Comparison of ENCODE assay signal across 20 cellular contexts in the genomic region with DNA sequence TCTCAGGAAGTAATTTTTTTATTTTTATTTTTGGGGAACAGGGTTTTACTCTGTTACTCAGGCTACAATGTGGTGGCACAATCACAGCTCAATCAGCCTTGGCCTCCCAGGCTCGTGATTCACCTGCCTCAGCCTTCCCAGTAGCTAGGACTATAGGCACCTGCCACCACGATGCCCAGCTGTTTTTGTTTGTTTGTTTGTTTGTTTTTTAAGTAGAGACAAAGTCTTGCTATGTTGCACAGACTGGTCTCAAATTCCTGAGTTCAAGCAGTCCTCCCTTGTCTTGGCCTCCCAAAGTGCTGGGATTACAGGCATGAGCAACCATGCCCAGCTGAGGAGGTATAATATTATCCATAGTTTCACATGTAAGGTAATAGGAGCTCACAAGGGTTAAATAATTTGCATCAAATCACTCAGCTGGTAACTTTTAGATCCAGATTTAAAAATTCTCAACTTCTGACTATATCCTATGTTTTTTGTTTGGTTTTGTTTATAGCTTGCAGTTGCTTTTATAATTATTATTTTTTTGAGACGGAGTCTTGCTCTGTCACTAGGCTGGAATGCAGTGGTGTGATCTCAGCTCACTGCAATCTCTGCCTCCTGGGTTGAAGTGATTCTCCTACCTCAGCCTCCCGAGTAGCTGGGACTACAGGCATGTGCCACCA.
DNase-seq lines count a peak whose midpoint lies in the region; ATAC-seq and TF ChIP-seq lines count a peak whose summit lies in the region.
"Had no signal": no experiment of that assay in that cellular context is flagged by ENCODE, and none has a peak within 500 bp of the region (broad histone marks: within the 10 kb centered on the region; RNA-seq: fewer than 3 reads in every experiment).

No MANE protein-coding gene starts in this region.

- H3K9me3 ChIP-seq in SK-N-SH = no peaks in the 10 kb centered on the region
- H3K9me3 ChIP-seq: esophagus muscularis mucosa, SJCRH30, tibial nerve had no signal

- H3K9me3 Mint-ChIP-seq in osteocyte (ENCODE audit: unreplicated experiment) = no peaks in the 10 kb centered on the region
- peaks cover 5% of the 10 kb centered on the region for H3K9me3 Mint-ChIP-seq in type B pancreatic cell

- H3K79me2 ChIP-seq in SK-N-SH (ENCODE audit: insufficient read depth) = no peaks in the 10 kb centered on the region

- POLR2A ChIA-PET in SK-N-SH (lab: Yijun Ruan, JAX) = no interaction called here

- H3F3A ChIP-seq in SK-N-SH (replicated peaks; ENCODE audit: insufficient read depth) = peaks cover 2% of the 10 kb centered on the region

- no peak for TF ChIP-seq EP300 in SK-N-SH (IDR thresholded peaks at IDR 0.05; ENCODE audit: borderline replicate concordance in 1 of 2, low read depth in 1 of 2, low read length in 1 of 2)

- H3K9ac ChIP-seq in SK-N-SH = no peak overlapping the region

- H3K4me3 Mint-ChIP-seq in osteocyte (ENCODE audit: unreplicated experiment) = no peak overlapping the region
- no peak overlapping the region for H3K4me3 Mint-ChIP-seq in type B pancreatic cell
- H3K4me3 Mint-ChIP-seq: activated T-cell treated with anti-CD3 and anti-CD28 coated beads, Interleukin-2, amount 50 U/mL, for 72 hours; brain had no signal

- H2AFZ ChIP-seq in SK-N-SH (ENCODE audit: low read depth) = no peak overlapping the region

- CTCF ChIA-PET in SK-N-SH (lab: Yijun Ruan, JAX) = no interaction called here

- ATAC-seq in GM19328 (IDR thresholded peaks at IDR 0.05; ENCODE audit: unreplicated experiment) (no peak), HG02938 (IDR thresholded peaks at IDR 0.05; ENCODE audit: unreplicated experiment) (no peak)
- ATAC-seq: activated CD4-positive, CD25-positive, alpha-beta regulatory T cell treated with anti-CD3 and anti-CD28 coated beads, Interleukin-2, amount 50 U/mL, for 24 hours; activated naive CD4-positive, alpha-beta T cell treated with anti-CD3 and anti-CD28 coated beads, Interleukin-2, amount 50 U/mL, for 72 hours; activated T-cell treated with anti-CD3 and anti-CD28 coated beads, Interleukin-2, amount 50 U/mL, for 72 hours had no signal

- DNase-seq in ELR (ENCODE audit: low read depth) (peak; percentile 70), SK-N-SH (no peak), fibroblast of gingiva (ENCODE audit: low read depth) (peak; percentile 2), osteocyte (ENCODE audit: extremely low spot score, unreplicated experiment) (no peak), type B pancreatic cell (ENCODE audit: extremely low spot score, unreplicated experiment) (no peak), cerebellar nuclear complex (lab: John Stamatoyannopoulos, UW) (no peak)
- DNase-seq: activated CD8-positive, alpha-beta memory T cell treated with anti-CD3 and anti-CD28 coated beads for 24 hours; activated T-cell treated with anti-CD3 and anti-CD28 coated beads, Interleukin-2, amount 50 U/mL, for 72 hours; NCI-H1105 treated with DMSO at 0.1 percent for 48 hours; NCI-H774; retina; SJCRH30; stimulated activated naive CD4-positive, alpha-beta T cell had no signal

- no peak overlapping the region for H3K4me2 ChIP-seq in SK-N-SH

- H4K20me1 ChIP-seq in SK-N-SH (ENCODE audit: insufficient read depth) = no peaks in the 10 kb centered on the region

- WGBS in SK-N-SH (ENCODE audit: low lambda C conversion rate) = 17% methylated on average over 4 of the region's 4 CpGs

- H3K36me3 Mint-ChIP-seq in osteocyte (ENCODE audit: unreplicated experiment) = peaks cover 1% of the 10 kb centered on the region
- H3K36me3 Mint-ChIP-seq in type B pancreatic cell = no peaks in the 10 kb centered on the region
- H3K36me3 Mint-ChIP-seq: activated naive CD4-positive, alpha-beta T cell treated with anti-CD3 and anti-CD28 coated beads, Interleukin-2, amount 50 U/mL, for 72 hours; brain had no signal

- H3K27me3 ChIP-seq in SK-N-SH (ENCODE audit: insufficient read depth) = no peaks in the 10 kb centered on the region
- H3K27me3 ChIP-seq: esophagus muscularis mucosa, SJCRH30, tibial nerve had no signal

- peaks cover 0 to 42% of the 10 kb centered on the region in 2 experiments; a peak in 2 of 4 replicates for H3K4me1 ChIP-seq in SK-N-SH (ENCODE audit: control insufficient read depth in 1 of 2, insufficient read depth in 2 of 2, low read depth in 1 of 2, low read length in 1 of 2)
- H3K4me1 ChIP-seq: SJCRH30 had no signal

- no peak overlapping the region for H3K27ac ChIP-seq in SK-N-SH (ENCODE audit: low read depth in 2 of 2, low read length in 1 of 2)
- H3K27ac ChIP-seq: esophagus muscularis mucosa, SJCRH30, tibial nerve had no signal

- H3K4me3 ChIP-seq in SK-N-SH (ENCODE audit: low read depth in 2 of 2, low read length in 1 of 2) = no peak overlapping the region
- H3K4me3 ChIP-seq: esophagus muscularis mucosa, SJCRH30, tibial nerve had no signal

- H3K27me3 Mint-ChIP-seq in osteocyte (ENCODE audit: unreplicated experiment) = no peaks in the 10 kb centered on the region
- H3K27me3 Mint-ChIP-seq in type B pancreatic cell = no peaks in the 10 kb centered on the region
- H3K27me3 Mint-ChIP-seq: brain had no signal

- no peak for TF ChIP-seq RAD21 in SK-N-SH (IDR thresholded peaks at IDR 0.05; ENCODE audit: low read length)

- peak overlapping the region; percentile 71 for H3K27ac Mint-ChIP-seq in osteocyte (ENCODE audit: unreplicated experiment)
- no peak overlapping the region for H3K27ac Mint-ChIP-seq in type B pancreatic cell
- H3K27ac Mint-ChIP-seq: activated naive CD4-positive, alpha-beta T cell treated with anti-CD3 and anti-CD28 coated beads, Interleukin-2, amount 50 U/mL, for 72 hours; activated T-cell treated with anti-CD3 and anti-CD28 coated beads, Interleukin-2, amount 50 U/mL, for 72 hours; brain had no signal

- no peaks in the 10 kb centered on the region for H3K36me3 ChIP-seq in SK-N-SH (replicated peaks in 1 of 2; ENCODE audit: control insufficient read depth in 1 of 2, insufficient read depth in 2 of 2, low read length in 1 of 2)
- H3K36me3 ChIP-seq: esophagus muscularis mucosa, SJCRH30, tibial nerve had no signal

- H3K4me1 Mint-ChIP-seq in osteocyte (ENCODE audit: unreplicated experiment) (peaks cover 89% of the 10 kb centered on the region), type B pancreatic cell (ENCODE audit: unreplicated experiment) (peaks cover 15% of the 10 kb centered on the region)

- TF ChIP-seq CTCF in SK-N-SH (IDR thresholded peaks at IDR 0.05) (no peak), osteocyte (IDR thresholded peaks at IDR 0.05) (no peak), type B pancreatic cell (conservative IDR thresholded peaks at IDR 0.05) (no peak)

- H3K9me2 ChIP-seq in SK-N-SH = no peaks in the 10 kb centered on the region

TF ChIP-seq in SK-N-SH, 30 proteins besides CTCF, POLR2A, EP300 and RAD21:
- peak; percentile 20; the same call in 1 of the 2 replicates for TF ChIP-seq FOSL2 (IDR thresholded peaks at IDR 0.05; ENCODE audit: borderline replicate concordance, low read depth)
- peak; percentile 39; the same call in 1 of the 2 replicates for TF ChIP-seq JUND (IDR thresholded peaks at IDR 0.05)
- TF ChIP-seq YY1 (IDR thresholded peaks at IDR 0.05; ENCODE audit: low read depth) = no peak
- no peak for TF ChIP-seq MEF2A (IDR thresholded peaks at IDR 0.05; ENCODE audit: borderline replicate concordance, low read depth)
- TF ChIP-seq PBX3 (IDR thresholded peaks at IDR 0.05) = no peak

Comparison
In these comparisons a context has a peak if more than half of its experiments do, and no peak if none do; other contexts are left out.
1. DNase-seq: peak in ELR (single experiment) and fibroblast of gingiva (single experiment); none in SK-N-SH (single experiment), osteocyte (single experiment), type B pancreatic cell (single experiment) and cerebellar nuclear complex (0 of 2).